17 cellular contexts compared by ENCODE assay signal in the genomic region with DNA sequence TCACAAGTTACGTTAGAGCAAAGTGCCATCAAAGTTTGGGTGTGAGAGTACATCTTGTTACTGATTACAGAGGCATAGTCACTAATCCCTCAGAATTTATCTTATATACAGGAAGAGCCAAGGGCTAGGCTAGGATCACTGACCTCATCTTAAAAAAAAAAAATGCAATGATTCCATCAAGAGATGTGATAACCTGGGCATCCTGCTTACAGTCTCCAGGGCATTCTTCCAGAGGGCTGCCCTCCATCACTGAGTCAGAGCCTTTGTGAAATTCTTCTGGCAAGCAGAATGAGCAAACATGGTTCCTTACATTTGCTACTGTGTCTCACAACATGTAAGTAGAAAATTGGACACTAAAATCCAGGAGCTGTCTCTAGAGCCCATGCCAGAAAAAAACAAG.
A peak's percentile ranks its signal among the peaks of the same experiment; 100 is the strongest.
DNase-seq lines count a peak whose midpoint lies in the region; ATAC-seq and TF ChIP-seq lines count a peak whose summit lies in the region.
"Had no signal": no experiment of that assay in that cellular context is flagged by ENCODE, and none has a peak within 500 bp of the region (broad histone marks: within the 10 kb centered on the region; RNA-seq: fewer than 3 reads in every experiment).

No MANE protein-coding gene starts in this region.

- no peak overlapping the region for H3K23ac ChIP-seq in mesendoderm (ENCODE audit: low read length)

- H3K56ac ChIP-seq in mesendoderm (ENCODE audit: low read length): no peak overlapping the region

- no peak overlapping the region for H2BK5ac ChIP-seq in mesendoderm (ENCODE audit: low read length)

- H3K27ac Mint-ChIP-seq in CD4-positive, alpha-beta memory T cell: no peak overlapping the region
- no peak overlapping the region for H3K27ac Mint-ChIP-seq in type B pancreatic cell
- H3K27ac Mint-ChIP-seq: activated CD4-positive, alpha-beta memory T cell treated with anti-CD3 and anti-CD28 coated beads, Interleukin-2, amount 10 ng/mL, durations not matched to agents 7 days and 5 days; dendritic cell treated with granulocyte-macrophage colony-stimulating factor and Interleukin-4, amounts not matched to agents 40 ng/mL and 50 ng/mL, for 4 days; memory B cell had no signal

- WGBS in mesendoderm (ENCODE audit: extremely low coverage, insufficient coverage, low lambda C conversion rate): no CpG with 5 or more reads among the region's 1 CpG

- H3K79me1 ChIP-seq in mesendoderm (ENCODE audit: low read length): no peaks in the 10 kb centered on the region

- no peak for TF ChIP-seq CTCF in type B pancreatic cell (conservative IDR thresholded peaks at IDR 0.05)

- H2BK15ac ChIP-seq in mesendoderm (replicated peaks; ENCODE audit: low read depth): no peak overlapping the region

- no peaks in the 10 kb centered on the region for H3K4me1 ChIP-seq in mesendoderm (ENCODE audit: control insufficient read depth, low read depth, low read length)
- H3K4me1 ChIP-seq in CD4-positive, alpha-beta memory T cell (ENCODE audit: insufficient read depth, low read length): no peaks in the 10 kb centered on the region
- H3K4me1 ChIP-seq: Peyer's patch had no signal

- no peak overlapping the region for H3K18ac ChIP-seq in mesendoderm (ENCODE audit: low read length)

- no peak overlapping the region for H2BK120ac ChIP-seq in mesendoderm (ENCODE audit: low read depth, low read length)

- no peaks in the 10 kb centered on the region for H3K79me2 ChIP-seq in mesendoderm (ENCODE audit: control insufficient read depth, insufficient read depth, low read length)

- ATAC-seq in GM21390 (IDR thresholded peaks at IDR 0.05; ENCODE audit: unreplicated experiment): no peak

- H3K4me3 Mint-ChIP-seq in CD4-positive, alpha-beta memory T cell: no peak overlapping the region
- H3K4me3 Mint-ChIP-seq in type B pancreatic cell: no peak overlapping the region
- H3K4me3 Mint-ChIP-seq: activated CD4-positive, alpha-beta memory T cell treated with anti-CD3 and anti-CD28 coated beads, Interleukin-2, amount 10 ng/mL, durations not matched to agents 7 days and 5 days; dendritic cell treated with granulocyte-macrophage colony-stimulating factor and Interleukin-4, amounts not matched to agents 40 ng/mL and 50 ng/mL, for 4 days; memory B cell had no signal

- H3K36me3 ChIP-seq in MG63 (no peaks in the 10 kb centered on the region), mesendoderm (ENCODE audit: control insufficient read depth, insufficient read depth, low read length) (no peaks in the 10 kb centered on the region)
- H3K36me3 ChIP-seq in CD4-positive, alpha-beta memory T cell (ENCODE audit: insufficient read depth, low read length): no peaks in the 10 kb centered on the region
- H3K36me3 ChIP-seq: Peyer's patch had no signal

- peaks cover 2 to 5% of the 10 kb centered on the region in 2 donors for H3K36me3 Mint-ChIP-seq in CD4-positive, alpha-beta memory T cell
- H3K36me3 Mint-ChIP-seq in type B pancreatic cell: peaks cover 16% of the 10 kb centered on the region

- no peak overlapping the region for H3K4ac ChIP-seq in mesendoderm (ENCODE audit: low read depth, low read length)

- no peak overlapping the region for H3K4me3 ChIP-seq in MG63
- H3K4me3 ChIP-seq in mesendoderm (ENCODE audit: low read length): no peak overlapping the region
- no peak overlapping the region for H3K4me3 ChIP-seq in CD4-positive, alpha-beta memory T cell (ENCODE audit: low read length in 2 of 2)
- H3K4me3 ChIP-seq: Peyer's patch had no signal

- H3K27me3 ChIP-seq in MG63 (no peaks in the 10 kb centered on the region), mesendoderm (ENCODE audit: insufficient read depth, low read length, poor library complexity) (no peaks in the 10 kb centered on the region)
- H3K27me3 ChIP-seq in CD4-positive, alpha-beta memory T cell (ENCODE audit: insufficient read depth, low read length): no peaks in the 10 kb centered on the region
- H3K27me3 ChIP-seq: Peyer's patch had no signal

- no peaks in the 10 kb centered on the region for H3K27me3 Mint-ChIP-seq in CD4-positive, alpha-beta memory T cell
- H3K27me3 Mint-ChIP-seq in type B pancreatic cell: no peaks in the 10 kb centered on the region
- H3K27me3 Mint-ChIP-seq: dendritic cell treated with granulocyte-macrophage colony-stimulating factor and Interleukin-4, amounts not matched to agents 40 ng/mL and 50 ng/mL, for 4 days; memory B cell had no signal

- H2AK5ac ChIP-seq in mesendoderm (ENCODE audit: low read length): no peak overlapping the region

- H3K9ac ChIP-seq in mesendoderm (ENCODE audit: low read length): no peak overlapping the region

- H4K5ac ChIP-seq in mesendoderm (ENCODE audit: low read length): no peak overlapping the region

- H3K9me3 Mint-ChIP-seq in CD4-positive, alpha-beta memory T cell: peaks cover 6 to 30% (median 19%) of the 10 kb centered on the region in 8 donors
- H3K9me3 Mint-ChIP-seq in type B pancreatic cell: peaks cover 5% of the 10 kb centered on the region

- intact Hi-C loops in CD4-positive, alpha-beta memory T cell (cut with micrococcal nuclease): no loop called here

- H3K4me1 Mint-ChIP-seq in CD4-positive, alpha-beta memory T cell: peaks cover 0 to 3% (median 0%) of the 10 kb centered on the region in 4 donors
- H3K4me1 Mint-ChIP-seq in type B pancreatic cell (ENCODE audit: unreplicated experiment): peaks cover 5% of the 10 kb centered on the region
- H3K4me1 Mint-ChIP-seq: memory B cell had no signal

- DNase-seq in AG20443 (ENCODE audit: low spot score) (peak; percentile 42), MG63 (peak; percentile 75), dermis blood vessel endothelial cell (peak; percentile 44), mesendoderm (peak; percentile 28), DMS 273 (lab: John Stamatoyannopoulos, UW; ENCODE audit: unreplicated experiment) (no peak), type B pancreatic cell (ENCODE audit: extremely low spot score, unreplicated experiment) (no peak)
- no peak for DNase-seq in CD4-positive, alpha-beta memory T cell
- DNase-seq: activated CD4-positive, alpha-beta memory T cell treated with anti-CD3 and anti-CD28 coated beads, Interleukin-2, amount 10 ng/mL, durations not matched to agents 7 days and 5 days; activated gamma-delta T cell treated with Interleukin-2 at 50 U/mL for 16 hours; NCI-H345; Peyer's patch; posterior cingulate gyrus; stimulated activated CD4-positive, alpha-beta T cell treated with anti-CD3 and anti-CD28 coated beads, Interleukin-4, amount 100 ng/mL, for 1 hour; stimulated activated naive CD4-positive, alpha-beta T cell had no signal

- no peak overlapping the region for H4K8ac ChIP-seq in mesendoderm (ENCODE audit: low read depth, low read length)

- H3K9me3 ChIP-seq in MG63: no peaks in the 10 kb centered on the region
- H3K9me3 ChIP-seq in CD4-positive, alpha-beta memory T cell (ENCODE audit: control insufficient read depth in 1 of 2, low read length in 2 of 2): no peaks in the 10 kb centered on the region

- CTCF ChIA-PET in CD4-positive, alpha-beta memory T cell (lab: Charles Lee; ENCODE audit: partially characterized antibody): no interaction called here

- POLR2A ChIA-PET in CD4-positive, alpha-beta memory T cell (lab: Charles Lee; ENCODE audit: partially characterized antibody): no interaction called here

- H3K4me2 ChIP-seq in mesendoderm (ENCODE audit: low read length): no peak overlapping the region

- no peak overlapping the region for H3K27ac ChIP-seq in mesendoderm (ENCODE audit: low read depth, low read length)
- H3K27ac ChIP-seq in CD4-positive, alpha-beta memory T cell (ENCODE audit: low read depth, low read length): no peak overlapping the region
- H3K27ac ChIP-seq: Peyer's patch had no signal

Comparison
In these comparisons a context has a peak if more than half of its experiments do, and no peak if none do; other contexts are left out.
1. DNase-seq: peak in AG20443 (single experiment), MG63 (single experiment), dermis blood vessel endothelial cell (single experiment) and mesendoderm (single experiment); none in CD4-positive, alpha-beta memory T cell (0 of 5), DMS 273 (single experiment) and type B pancreatic cell (single experiment).